ENCODE assay signal across 26 cellular contexts in genomic region chr12:132482771-132483170, GRCh38.
"Had no signal": no experiment of that assay in that cellular context is flagged by ENCODE, and none has a peak within 500 bp of the region (broad histone marks: within the 10 kb centered on the region; RNA-seq: fewer than 3 reads in every experiment).

No MANE protein-coding gene starts in this region.

- H3K9me3 Mint-ChIP-seq: effector memory CD8-positive, alpha-beta T cell; immature natural killer cell; nephron; stimulated activated naive B cell treated with anti-CD40 and anti-IgM and Interleukin-4, amounts not matched to agents 10 μg/mL and 1 μg/mL and 100 μg/mL, for 72 hours; WTC11 had no signal

- H3K27ac ChIP-seq: coronary artery, gastrocnemius medialis, left lung, neutrophil, sigmoid colon, stomach, thyroid gland, upper lobe of left lung had no signal

- H3K9me3 ChIP-seq: gastrocnemius medialis, left lung, neutrophil, sigmoid colon, stomach, thyroid gland, upper lobe of left lung had no signal

- H3K27me3 ChIP-seq: thyroid gland, upper lobe of left lung had no signal

- FAIRE-seq: bronchial epithelial cell, small intestine had no signal

- H3K36me3 Mint-ChIP-seq: activated naive CD8-positive, alpha-beta T cell; immature natural killer cell; stimulated activated naive B cell treated with anti-CD40 and anti-IgM and Interleukin-4, amounts not matched to agents 10 μg/mL and 1 μg/mL and 100 μg/mL, for 72 hours; WTC11 had no signal

- H3K27ac Mint-ChIP-seq: activated naive CD8-positive, alpha-beta T cell; effector memory CD8-positive, alpha-beta T cell; nephron; WTC11 had no signal

- H3K27me3 Mint-ChIP-seq: activated naive CD8-positive, alpha-beta T cell; stimulated activated naive B cell treated with anti-CD40 and anti-IgM and Interleukin-4, amounts not matched to agents 10 μg/mL and 1 μg/mL and 100 μg/mL, for 72 hours had no signal

- DNase-seq: activated CD4-positive, alpha-beta T cell treated with anti-CD3 and anti-CD28 coated beads for 1 hour; activated CD4-positive, alpha-beta T cell treated with anti-CD3 and anti-CD28 coated beads, Interleukin-2, amount 50 U/mL, for 1 hour; activated effector memory CD4-positive, alpha-beta T cell treated with Interleukin-2 at 50 U/mL for 16 hours; activated naive CD4-positive, alpha-beta T cell treated with Interleukin-2 at 50 U/mL for 16 hours; anterior cingulate cortex; effector memory CD8-positive, alpha-beta T cell; erythroblast; gastrocnemius medialis; glutamatergic neuron; hippocampal formation; immature natural killer cell; sigmoid colon; small intestine; stimulated activated CD4-positive, alpha-beta T cell treated with anti-CD3 and anti-CD28 coated beads, Interleukin-4, amount 100 ng/mL, for 24 hours; stimulated activated naive B cell treated with anti-CD40 and anti-IgM and Interleukin-4, amounts not matched to agents 10 μg/mL and 1 μg/mL and 100 μg/mL, for 72 hours; stomach; T-helper 2 cell; thyroid gland had no signal

- H3K4me3 Mint-ChIP-seq: activated naive CD8-positive, alpha-beta T cell; effector memory CD8-positive, alpha-beta T cell; nephron; stimulated activated naive B cell treated with anti-CD40 and anti-IgM and Interleukin-4, amounts not matched to agents 10 μg/mL and 1 μg/mL and 100 μg/mL, for 72 hours; WTC11 had no signal

- ATAC-seq: effector memory CD8-positive, alpha-beta T cell; gastrocnemius medialis; left lung; stimulated activated naive B cell treated with anti-CD40 and anti-IgM and Interleukin-4, amounts not matched to agents 10 μg/mL and 1 μg/mL and 100 μg/mL, for 72 hours; WTC11 had no signal

- H3K4me1 ChIP-seq: gastrocnemius medialis, sigmoid colon, stomach, thyroid gland had no signal

- H3K4me1 Mint-ChIP-seq: nephron, WTC11 had no signal

- H3K4me3 ChIP-seq: coronary artery, gastrocnemius medialis, left lung, sigmoid colon, stomach, thyroid gland, upper lobe of left lung had no signal

- H3K36me3 ChIP-seq: gastrocnemius medialis, left lung, neutrophil, sigmoid colon, stomach, thyroid gland, upper lobe of left lung had no signal
